ENCODE assay signal across 1 cellular context in genomic region chr6:110566346-110567125, GRCh38.
TF ChIP-seq lines count a peak whose summit lies in the region.

No MANE protein-coding gene starts in this region.

TF ChIP-seq in HepG2, 621 proteins besides CTCF, POLR2A, EP300 and RAD21 (continued from another document and continues in another):
- TF ChIP-seq RERE (CRISPR knock-in tag; IDR thresholded peaks at IDR 0.05; ENCODE audit: low read depth): no peak
- TF ChIP-seq MYNN (CRISPR knock-in tag; IDR thresholded peaks at IDR 0.05; ENCODE audit: low read depth): no peak
- peak; percentile 62 for TF ChIP-seq ZNF614 (CRISPR knock-in tag; IDR thresholded peaks at IDR 0.05; ENCODE audit: borderline replicate concordance)
- TF ChIP-seq ZFP36L1 (CRISPR knock-in tag; IDR thresholded peaks at IDR 0.05): peak; percentile 71; the same call in 1 of the 2 replicates
- no peak for TF ChIP-seq ATF4 (CRISPR knock-in tag; IDR thresholded peaks at IDR 0.05)
- TF ChIP-seq THAP9 (CRISPR knock-in tag; IDR thresholded peaks at IDR 0.05; ENCODE audit: borderline replicate concordance): no peak
- no peak for TF ChIP-seq RBAK (CRISPR knock-in tag; IDR thresholded peaks at IDR 0.05)
- TF ChIP-seq ZNF781 (CRISPR knock-in tag; IDR thresholded peaks at IDR 0.05; ENCODE audit: borderline replicate concordance, not compliant biosample characterization): no peak
- TF ChIP-seq ZNF546 (CRISPR knock-in tag; conservative IDR thresholded peaks at IDR 0.05): no peak
- TF ChIP-seq TOPORS (CRISPR knock-in tag; IDR thresholded peaks at IDR 0.05): 0 out of 2 replicates have a peak, but pooled peaks have one; percentile 38
- no peak for TF ChIP-seq KMT2B (CRISPR knock-in tag; IDR thresholded peaks at IDR 0.05)
- TF ChIP-seq BATF2 (CRISPR knock-in tag; IDR thresholded peaks at IDR 0.05): no peak
- no peak for TF ChIP-seq HNRNPLL (IDR thresholded peaks at IDR 0.05; ENCODE audit: low read depth, low read length, poor library complexity, severe bottlenecking)
- 0 out of 2 replicates have a peak, but pooled peaks have one; percentile 28 for TF ChIP-seq ZNF101 (CRISPR knock-in tag; IDR thresholded peaks at IDR 0.05; ENCODE audit: borderline replicate concordance, low read depth)
- TF ChIP-seq ZNF564 (CRISPR knock-in tag; IDR thresholded peaks at IDR 0.05): no peak
- TF ChIP-seq ZNF878 (CRISPR knock-in tag; IDR thresholded peaks at IDR 0.05): peak; percentile 66; the same call in 1 of the 2 replicates
- TF ChIP-seq PAWR (CRISPR knock-in tag; IDR thresholded peaks at IDR 0.05; ENCODE audit: borderline replicate concordance): no peak; the same call in 1 of the 2 replicates
- no peak for TF ChIP-seq TERF1 (CRISPR knock-in tag; IDR thresholded peaks at IDR 0.05)
- TF ChIP-seq PHF5A (CRISPR knock-in tag; IDR thresholded peaks at IDR 0.05; ENCODE audit: low read depth, unreplicated experiment): no peak
- TF ChIP-seq ATM (IDR thresholded peaks at IDR 0.05; ENCODE audit: borderline replicate concordance): no peak
- peak; percentile 46; the same call in 1 of the 2 replicates for TF ChIP-seq TFE3 (CRISPR knock-in tag; IDR thresholded peaks at IDR 0.05)
- no peak for TF ChIP-seq ZNF800 (CRISPR knock-in tag; IDR thresholded peaks at IDR 0.05)
- TF ChIP-seq ZNF547 (CRISPR knock-in tag; IDR thresholded peaks at IDR 0.05): no peak; the same call in 1 of the 2 replicates
- no peak for TF ChIP-seq ZNF431 (CRISPR knock-in tag; IDR thresholded peaks at IDR 0.05; ENCODE audit: borderline replicate concordance, low read depth)
- no peak for TF ChIP-seq SRSF4 (IDR thresholded peaks at IDR 0.05; ENCODE audit: low read depth, low read length, poor library complexity, severe bottlenecking)
- no peak for TF ChIP-seq LBX2 (CRISPR knock-in tag; IDR thresholded peaks at IDR 0.05; ENCODE audit: borderline replicate concordance)
- TF ChIP-seq ZNF256 (CRISPR knock-in tag; conservative IDR thresholded peaks at IDR 0.05): no peak
- TF ChIP-seq ZSCAN12 (CRISPR knock-in tag; IDR thresholded peaks at IDR 0.05): no peak
- TF ChIP-seq ZNF383 (CRISPR knock-in tag; IDR thresholded peaks at IDR 0.05; ENCODE audit: borderline replicate concordance): no peak
- TF ChIP-seq RXRA (CRISPR knock-in tag; IDR thresholded peaks at IDR 0.05): peak; percentile 97
- TF ChIP-seq ADNP (CRISPR knock-in tag; IDR thresholded peaks at IDR 0.05): no peak
- no peak for TF ChIP-seq ZKSCAN1 (IDR thresholded peaks at IDR 0.05; ENCODE audit: low read length)
- no peak for TF ChIP-seq KAT2B (IDR thresholded peaks at IDR 0.05; ENCODE audit: borderline replicate concordance, low read depth, low read length)
- no peak for TF ChIP-seq ZNF549 (CRISPR knock-in tag; IDR thresholded peaks at IDR 0.05)
- no peak for TF ChIP-seq HCFC1 (IDR thresholded peaks at IDR 0.05; ENCODE audit: low read depth, low read length)
- TF ChIP-seq ATF3 (CRISPR knock-in tag; IDR thresholded peaks at IDR 0.05): no peak
- no peak for TF ChIP-seq CREBL2 (CRISPR knock-in tag; IDR thresholded peaks at IDR 0.05; ENCODE audit: borderline replicate concordance)
- no peak for TF ChIP-seq YEATS2 (CRISPR knock-in tag; IDR thresholded peaks at IDR 0.05; ENCODE audit: borderline replicate concordance)
- TF ChIP-seq SP140L (CRISPR knock-in tag; IDR thresholded peaks at IDR 0.05; ENCODE audit: borderline replicate concordance): no peak
- TF ChIP-seq ARID3A (IDR thresholded peaks at IDR 0.05; ENCODE audit: low read depth, low read length): no peak
- TF ChIP-seq MAFG (CRISPR knock-in tag; IDR thresholded peaks at IDR 0.05): no peak
- no peak for TF ChIP-seq ZNF17 (CRISPR knock-in tag; IDR thresholded peaks at IDR 0.05)
- no peak for TF ChIP-seq FIP1L1 (IDR thresholded peaks at IDR 0.05; ENCODE audit: borderline replicate concordance, insufficient read depth, low read depth, low read length)
- TF ChIP-seq CENPBD1 (CRISPR knock-in tag; IDR thresholded peaks at IDR 0.05; ENCODE audit: borderline replicate concordance, low read depth): 0 out of 2 replicates have a peak, but pooled peaks have one; percentile 45
- no peak for TF ChIP-seq ZNF382 (CRISPR knock-in tag; IDR thresholded peaks at IDR 0.05; ENCODE audit: borderline replicate concordance)
